Comparison of ENCODE assay signal across 14 cellular contexts in the genomic region with DNA sequence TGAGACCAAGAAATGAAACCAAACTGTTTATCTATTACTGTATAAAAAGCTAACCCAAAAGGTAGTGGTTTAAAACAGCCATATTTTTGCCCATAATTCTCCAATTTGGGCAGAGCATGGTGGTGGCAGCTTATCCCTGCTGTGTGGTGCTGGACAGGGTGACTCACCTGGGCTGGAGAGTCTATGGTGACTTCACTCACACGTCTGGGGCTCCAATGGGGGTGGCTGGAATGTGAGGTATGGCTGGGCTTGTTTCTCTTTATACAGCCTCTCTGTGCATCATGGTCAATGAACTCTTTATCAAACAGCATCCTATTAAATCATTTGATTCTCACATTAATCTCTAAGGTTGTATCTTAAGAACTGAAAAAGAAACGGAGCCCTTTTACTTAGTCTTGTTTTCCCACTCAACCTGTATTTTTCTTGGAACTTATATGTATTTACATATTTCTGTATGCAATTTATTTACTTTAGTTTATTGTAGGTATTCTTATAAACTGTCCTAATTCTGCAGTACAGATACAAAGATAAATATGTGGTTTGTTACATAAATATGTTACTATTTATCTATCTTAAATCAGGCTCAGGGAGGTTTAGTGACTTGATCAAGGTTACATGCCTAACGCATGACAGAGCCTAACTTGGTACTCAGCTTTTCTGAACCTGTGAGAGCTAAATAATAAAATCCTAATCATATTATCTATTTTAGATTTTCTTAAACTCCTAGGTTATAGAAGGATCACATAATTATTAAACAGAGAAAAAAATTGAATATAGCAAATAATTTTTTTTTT. TPM values are rescaled to one million over a fixed set of nuclear protein-coding genes. Genes with fewer than 3 reads are reported as not detected.
DNase-seq lines count a peak whose midpoint lies in the region; ATAC-seq, FAIRE-seq and TF ChIP-seq lines count a peak whose summit lies in the region.
"Had no signal": no experiment of that assay in that cellular context is flagged by ENCODE, and none has a peak within 500 bp of the region (broad histone marks: within the 10 kb centered on the region; RNA-seq: fewer than 3 reads in every experiment).

No MANE protein-coding gene starts in this region.

- in situ Hi-C loops in G401 (cut with HindIII; ENCODE audit: low sequenced_read_pairs): no loop called here

- DNase-seq in GM23338 (ENCODE audit: low spot score) (peak; percentile 30), RKO (ENCODE audit: low spot score) (peak; percentile 47), epithelial cell of proximal tubule (ENCODE audit: low read depth) (peak; percentile 2), pancreas (no peak), esophagus muscularis mucosa (ENCODE audit: extremely low spot score) (no peak), G401 (ENCODE audit: low spot score) (no peak)
- DNase-seq in activated CD8-positive, alpha-beta memory T cell treated with anti-CD3 and anti-CD28 coated beads, Interleukin-2, amount 50 U/mL, for 48 hours: no peak
- DNase-seq in activated naive CD4-positive, alpha-beta T cell treated with anti-CD3 and anti-CD28 coated beads, Interleukin-2, amount 50 U/mL, for 72 hours (ENCODE audit: low spot score in 2 of 2): no peak
- DNase-seq: activated naive CD4-positive, alpha-beta T cell; left ventricle myocardium inferior; NCI-H1694; NK-92 treated with Interleukin-12 subunit alpha and Interleukin-12 subunit beta, amount 100 ng/mL, for 24 hours had no signal

- no peak overlapping the region for H3K27ac ChIP-seq in GM23338 (ENCODE audit: low read depth)
- H3K27ac ChIP-seq in pancreas: no peak overlapping the region
- no peak overlapping the region for H3K27ac ChIP-seq in esophagus muscularis mucosa (replicated peaks in 1 of 4)
- H3K27ac ChIP-seq: left ventricle myocardium inferior, neural progenitor cell, thoracic aorta had no signal

- TF ChIP-seq EP300 in esophagus muscularis mucosa (IDR thresholded peaks at IDR 0.05): no peak

- no peak overlapping the region for H3K4me3 ChIP-seq in GM23338
- no peak overlapping the region for H3K4me3 ChIP-seq in epithelial cell of proximal tubule (ENCODE audit: low read depth, low read length)
- H3K4me3 ChIP-seq in pancreas: no peak overlapping the region
- no peak overlapping the region for H3K4me3 ChIP-seq in esophagus muscularis mucosa
- H3K4me3 ChIP-seq: left ventricle myocardium inferior, neural progenitor cell, thoracic aorta had no signal

- no peaks in the 10 kb centered on the region; the same call in none of the 2 replicates for H4K20me1 ChIP-seq in GM23338 (replicated peaks; ENCODE audit: insufficient read depth)

- no peak for TF ChIP-seq POLR2A in esophagus muscularis mucosa (IDR thresholded peaks at IDR 0.05; ENCODE audit: low read depth)

- no peaks in the 10 kb centered on the region for H3K79me2 ChIP-seq in GM23338 (replicated peaks; ENCODE audit: insufficient read depth)

- H3K4me3 Mint-ChIP-seq in GM23338: no peak overlapping the region
- H3K4me3 Mint-ChIP-seq: neural progenitor cell had no signal

- H3K27me3 ChIP-seq in GM23338 (ENCODE audit: insufficient read depth): peaks cover 32% of the 10 kb centered on the region
- no peaks in the 10 kb centered on the region for H3K27me3 ChIP-seq in pancreas
- no peaks in the 10 kb centered on the region for H3K27me3 ChIP-seq in esophagus muscularis mucosa
- H3K27me3 ChIP-seq: neural progenitor cell had no signal

- peaks cover 16% of the 10 kb centered on the region for H3K27me3 Mint-ChIP-seq in GM23338 (ENCODE audit: insufficient read depth, low read depth, poor library complexity)

- FAIRE-seq in pancreas (lab: Jason Lieb, UNC): no peak

- H3K4me2 ChIP-seq in GM23338: no peak overlapping the region
- H3K4me2 ChIP-seq: neural progenitor cell had no signal

- no peaks in the 10 kb centered on the region for H3K36me3 Mint-ChIP-seq in GM23338 (ENCODE audit: low read depth)
- H3K36me3 Mint-ChIP-seq in activated naive CD4-positive, alpha-beta T cell treated with anti-CD3 and anti-CD28 coated beads, Interleukin-2, amount 50 U/mL, for 72 hours: no peaks in the 10 kb centered on the region
- H3K36me3 Mint-ChIP-seq: neural progenitor cell had no signal

- no peaks in the 10 kb centered on the region for H3F3A ChIP-seq in GM23338 (replicated peaks; ENCODE audit: low read depth)

- H3K4me1 ChIP-seq in GM23338 (ENCODE audit: insufficient read depth) (no peaks in the 10 kb centered on the region), pancreas (no peaks in the 10 kb centered on the region), esophagus muscularis mucosa (peaks cover 0 to 8% (median 7%) of the 10 kb centered on the region in 4 donors)
- H3K4me1 ChIP-seq: left ventricle myocardium inferior had no signal

- intact Hi-C loops in pancreas (cut with DNase I) (no loop called here), esophagus muscularis mucosa (cut with DNase I) (loop anchor here (2.0 kb wide), 1 partner anchor 43 kb away; no protein-coding TSS in a partner anchor)

- H3K9me3 ChIP-seq in pancreas (no peaks in the 10 kb centered on the region), esophagus muscularis mucosa (no peaks in the 10 kb centered on the region)
- H3K9me3 ChIP-seq: left ventricle myocardium inferior, thoracic aorta had no signal

- 46 to 68% methylated on average over 3 of the region's 3 CpGs for WGBS in pancreas, 2 donors
- 73% methylated on average over 3 of the region's 3 CpGs for WGBS in esophagus muscularis mucosa

- H3K36me3 ChIP-seq in GM23338 (ENCODE audit: insufficient read depth): no peaks in the 10 kb centered on the region
- no peaks in the 10 kb centered on the region for H3K36me3 ChIP-seq in pancreas
- no peaks in the 10 kb centered on the region for H3K36me3 ChIP-seq in esophagus muscularis mucosa
- H3K36me3 ChIP-seq: left ventricle myocardium inferior, neural progenitor cell, thoracic aorta had no signal

- ATAC-seq in GM23338 (peak; percentile 45; the same call in 2 of the 3 replicates), pancreas (peak in 3 of 4 donors; percentile 34 to 79 (median 71))
- ATAC-seq in activated naive CD4-positive, alpha-beta T cell treated with anti-CD3 and anti-CD28 coated beads, Interleukin-2, amount 50 U/mL, for 72 hours: no peak

- TF ChIP-seq CTCF in GM23338 (conservative IDR thresholded peaks at IDR 0.05; ENCODE audit: low read depth in 2 of 2) (no peak), epithelial cell of proximal tubule (conservative IDR thresholded peaks at IDR 0.05; ENCODE audit: low read depth, low read length) (no peak), pancreas (IDR thresholded peaks at IDR 0.05) (no peak), esophagus muscularis mucosa (IDR thresholded peaks at IDR 0.05) (no peak)

- H3K9me3 Mint-ChIP-seq in GM23338: no peaks in the 10 kb centered on the region
- H3K9me3 Mint-ChIP-seq in activated naive CD4-positive, alpha-beta T cell treated with anti-CD3 and anti-CD28 coated beads, Interleukin-2, amount 50 U/mL, for 72 hours: peaks cover 0 to 6% of the 10 kb centered on the region in 2 donors
- H3K9me3 Mint-ChIP-seq: neural progenitor cell had no signal

- no peak overlapping the region for H3K27ac Mint-ChIP-seq in GM23338
- no peak overlapping the region for H3K27ac Mint-ChIP-seq in activated naive CD4-positive, alpha-beta T cell treated with anti-CD3 and anti-CD28 coated beads, Interleukin-2, amount 50 U/mL, for 72 hours
- H3K27ac Mint-ChIP-seq: neural progenitor cell had no signal

- no peak overlapping the region for H2AFZ ChIP-seq in GM23338
- H2AFZ ChIP-seq: neural progenitor cell had no signal

- H3K9me2 ChIP-seq in GM23338 (ENCODE audit: insufficient read depth): no peaks in the 10 kb centered on the region

- no peaks in the 10 kb centered on the region for H3K4me1 Mint-ChIP-seq in GM23338
- H3K4me1 Mint-ChIP-seq: neural progenitor cell had no signal

TF ChIP-seq in GM23338, 12 proteins besides CTCF, POLR2A, EP300 and RAD21:
- no peak for TF ChIP-seq JUNB (IDR thresholded peaks at IDR 0.05; ENCODE audit: unreplicated experiment)
- no peak for TF ChIP-seq EZH2phosphoT487 (IDR thresholded peaks at IDR 0.05; ENCODE audit: unreplicated experiment)
- TF ChIP-seq NANOG (IDR thresholded peaks at IDR 0.05; ENCODE audit: borderline replicate concordance): no peak
- TF ChIP-seq CREB1 (CRISPR knock-in tag; IDR thresholded peaks at IDR 0.05; ENCODE audit: low read depth): no peak
- no peak for TF ChIP-seq ETS1 (IDR thresholded peaks at IDR 0.05)
- TF ChIP-seq POLR2AphosphoS5 (IDR thresholded peaks at IDR 0.05; ENCODE audit: low read depth): no peak

RNA-seq across cellular contexts. Expression of gene WLS, which starts 37.5 kb away (rescaled TPM):
- total RNA-seq in GM23338 (2014; rRNA removed; shearing (Covaris generic)): 1.2 and 2.7 TPM in 2 replicates
- 0.73 and 0.87 TPM in 2 replicates for polyA plus RNA-seq in GM23338 (2016; fragmentation: Nextera tagmentation; extraction: Ambion mirVana)
- 14.4 and 19.0 TPM in 2 replicates for total RNA-seq in epithelial cell of proximal tubule
- 100 to 1,000 TPM in 1 of 6 donors, 10 to 100 TPM in 5; 58.3 to 121 (median 77.8) TPM for total RNA-seq in pancreas
- polyA plus RNA-seq in pancreas: 10 to 100 TPM; 32.5 to 42.5 TPM
- total RNA-seq in activated naive CD4-positive, alpha-beta T cell treated with anti-CD3 and anti-CD28 coated beads, Interleukin-2, amount 50 U/mL, for 72 hours: not detected
- 100 to 1,000 TPM in 3 of 4 donors, 10 to 100 TPM in 1; 94.8 to 228 (median 163) TPM for total RNA-seq in esophagus muscularis mucosa
- total RNA-seq in G401 (2014; rRNA removed; shearing (Covaris generic)): 280 and 326 TPM in 2 replicates

Comparison
In these comparisons a context has a peak if more than half of its experiments do, and no peak if none do; other contexts are left out.
1. ATAC-seq: peak in GM23338 (single experiment) and pancreas (3 of 4); none in activated naive CD4-positive, alpha-beta T cell treated with anti-CD3 and anti-CD28 coated beads, Interleukin-2, amount 50 U/mL, for 72 hours (0 of 2).
2. DNase-seq: peak in GM23338 (single experiment), RKO (single experiment) and epithelial cell of proximal tubule (single experiment); none in pancreas (0 of 6), activated CD8-positive, alpha-beta memory T cell treated with anti-CD3 and anti-CD28 coated beads, Interleukin-2, amount 50 U/mL, for 48 hours (single experiment), activated naive CD4-positive, alpha-beta T cell treated with anti-CD3 and anti-CD28 coated beads, Interleukin-2, amount 50 U/mL, for 72 hours (0 of 2), esophagus muscularis mucosa (single experiment) and G401 (single experiment).